8 cellular contexts compared by ENCODE assay signal in the genomic region with DNA sequence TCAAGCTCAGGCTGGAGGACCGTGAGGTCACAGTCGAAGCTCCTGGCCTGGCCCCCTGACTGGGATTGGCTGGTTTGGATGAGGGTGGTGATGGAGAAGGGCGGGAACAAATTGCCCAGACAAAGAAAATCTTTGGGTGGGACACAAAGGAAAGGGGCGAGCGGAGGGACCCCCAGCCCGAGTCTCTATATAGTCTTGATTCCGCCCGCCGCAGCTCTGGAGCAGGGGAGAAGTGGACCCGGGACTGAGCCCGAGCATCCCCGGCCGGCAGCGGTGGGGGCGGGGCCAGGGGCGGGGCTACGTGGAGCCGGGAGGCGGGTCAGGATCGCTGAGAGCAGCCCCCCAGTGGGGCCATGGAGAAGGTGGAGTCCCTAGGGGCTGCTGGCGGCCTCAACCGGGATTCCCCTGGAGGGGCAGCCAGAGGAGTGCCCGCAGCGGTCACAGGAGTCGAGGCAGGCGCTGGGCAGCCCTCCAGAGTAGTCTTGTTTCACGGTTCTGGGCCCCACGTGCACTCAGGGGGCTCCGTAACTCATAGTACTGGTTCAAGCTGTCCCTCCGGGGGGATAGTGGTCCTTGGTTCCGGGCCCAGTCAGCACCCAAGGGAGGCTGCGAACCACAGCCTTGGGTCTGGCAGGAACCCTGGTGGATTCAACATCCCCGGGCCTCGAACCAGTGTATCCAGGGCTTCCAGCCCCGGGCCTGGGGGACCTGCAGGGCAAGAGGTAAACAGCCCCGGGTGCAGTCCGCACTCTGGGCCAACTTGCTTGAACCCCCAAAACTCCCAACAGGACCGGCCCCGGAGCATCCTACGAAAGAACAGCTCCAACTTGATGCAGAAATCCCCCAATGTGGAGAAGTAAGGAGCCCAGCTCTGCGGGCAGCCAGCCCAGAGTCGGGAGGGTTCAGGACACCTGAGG.
DNase-seq lines count a peak whose midpoint lies in the region; ATAC-seq and TF ChIP-seq lines count a peak whose summit lies in the region.

No MANE protein-coding gene starts in this region.

- H3K4me3 ChIP-seq in choroid plexus epithelial cell (ENCODE audit: low read depth, low read length), result peak overlapping the region; percentile 90

- TF ChIP-seq CTCF in choroid plexus epithelial cell (conservative IDR thresholded peaks at IDR 0.05; ENCODE audit: low read depth, low read length), result no peak

- DNase-seq in NCI-H1436 (lab: John Stamatoyannopoulos, UW) (peak; percentile 80), NCI-H1436 treated with DMSO at 0.1 percent for 48 hours (lab: John Stamatoyannopoulos, UW) (no peak), NCI-H2171 (lab: John Stamatoyannopoulos, UW) (peak; percentile 83), choroid plexus epithelial cell (ENCODE audit: low read depth) (peak; percentile 82), left kidney (ENCODE audit: low read depth, low spot score) (peak; percentile 97)
- DNase-seq in activated CD4-positive, alpha-beta T cell treated with anti-CD3 and anti-CD28 coated beads for 24 hours (ENCODE audit: low read depth in 2 of 2), result peak; percentile 69 to 75
- DNase-seq in stimulated activated CD4-positive, alpha-beta T cell treated with anti-CD3 and anti-CD28 coated beads, Interleukin-2, amount 100 ng/mL, for 24 hours, result peak; percentile 83 to 84

- peak; percentile 40 for ATAC-seq in HG02885 (IDR thresholded peaks at IDR 0.05; ENCODE audit: poor library complexity, unreplicated experiment)
